10 cellular contexts compared by ENCODE assay signal in genomic region chr12:6839482-6840201, GRCh38. TPM values are rescaled to one million over a fixed set of nuclear protein-coding genes. Genes with fewer than 3 reads are reported as not detected.
A peak's percentile ranks its signal among the peaks of the same experiment; 100 is the strongest.
DNase-seq lines count a peak whose midpoint lies in the region; ATAC-seq and TF ChIP-seq lines count a peak whose summit lies in the region.
"Had no signal": no experiment of that assay in that cellular context is flagged by ENCODE, and none has a peak within 500 bp of the region (broad histone marks: within the 10 kb centered on the region; RNA-seq: fewer than 3 reads in every experiment).

No MANE protein-coding gene starts in this region.

- H3K27ac ChIP-seq in gastrocnemius medialis = no peak overlapping the region

- H3K4me1 ChIP-seq in gastrocnemius medialis = no peaks in the 10 kb centered on the region

- ATAC-seq in left ventricle myocardium superior (no peak), Right ventricle myocardium superior (ENCODE audit: poor library complexity) (no peak), HG03039 (IDR thresholded peaks at IDR 0.05; ENCODE audit: unreplicated experiment) (peak; percentile 61), HG02973 (IDR thresholded peaks at IDR 0.05; ENCODE audit: unreplicated experiment) (no peak), gastrocnemius medialis (no peak)

- no peaks in the 10 kb centered on the region for H3K27me3 ChIP-seq in gastrocnemius medialis

- DNase-seq in left ventricle myocardium superior (peak; percentile 20), Right ventricle myocardium superior (no peak), NCI-H82 (lab: John Stamatoyannopoulos, UW) (peak; percentile 99), globus pallidus (ENCODE audit: low spot score) (no peak), gastrocnemius medialis (no peak)
- no peak for DNase-seq in activated CD4-positive, CD25-positive, alpha-beta regulatory T cell (lab: John Stamatoyannopoulos, UW)
- DNase-seq: AML-193, mammary epithelial cell had no signal

- H3K9me3 ChIP-seq in gastrocnemius medialis = no peaks in the 10 kb centered on the region

- in situ Hi-C loops in gastrocnemius medialis (cut with MboI; ENCODE audit: low sequenced_read_pairs in 4 of 4) = loop anchor here in 1 of 4 donors (10.0 kb wide), 1 partner anchor 105 kb away; no protein-coding TSS in a partner anchor

- no peak overlapping the region for H3K4me3 ChIP-seq in gastrocnemius medialis

- TF ChIP-seq POLR2A in gastrocnemius medialis (IDR thresholded peaks at IDR 0.05) = no peak

- intact Hi-C loops in left ventricle myocardium superior (cut with micrococcal nuclease) (no loop called here), Right ventricle myocardium superior (cut with DNase I) (no loop called here), gastrocnemius medialis (cut with DNase I; ENCODE audit: low total_unique reads) (no loop called here)

- no peaks in the 10 kb centered on the region for H3K36me3 ChIP-seq in gastrocnemius medialis

- no peak for TF ChIP-seq CTCF in gastrocnemius medialis (IDR thresholded peaks at IDR 0.05 in 4 of 5, conservative IDR thresholded peaks at IDR 0.05 in 1 of 5)

RNA-seq across cellular contexts. Expression of gene GNB3, which starts 1.1 kb away (rescaled TPM):
- total RNA-seq in left ventricle myocardium superior (5.4 TPM), Right ventricle myocardium superior (2.9 TPM), gastrocnemius medialis (not detected)

RNA-seq across cellular contexts. Expression of gene P3H3, which starts 11.4 kb away (rescaled TPM):
- total RNA-seq in left ventricle myocardium superior = 11.5 TPM
- 10.0 TPM for total RNA-seq in Right ventricle myocardium superior
- 1 to 10 TPM in 3 of 4 donors, under 1 TPM in 1; 0.66 to 4.7 (median 1.5) TPM for total RNA-seq in gastrocnemius medialis

RNA-seq across cellular contexts. Expression of gene CDCA3, which starts 11.4 kb away (rescaled TPM):
- total RNA-seq in left ventricle myocardium superior = 0.32 TPM
- 1.3 TPM for total RNA-seq in Right ventricle myocardium superior
- total RNA-seq in gastrocnemius medialis = 1 to 10 TPM in 1 of 4 donors, under 1 TPM in 3; 0.25 to 4.4 (median 0.65) TPM

RNA-seq across cellular contexts. Expression of gene USP5, which starts 12.3 kb away (rescaled TPM):
- total RNA-seq in left ventricle myocardium superior = 66.2 TPM
- 63.0 TPM for total RNA-seq in Right ventricle myocardium superior
- total RNA-seq in gastrocnemius medialis = 100 to 1,000 TPM in 1 of 4 donors, 10 to 100 TPM in 3; 66.4 to 120 (median 74.1) TPM

RNA-seq across cellular contexts. Expression of gene GPR162, which starts 18.0 kb away (rescaled TPM):
- 5.3 TPM for total RNA-seq in left ventricle myocardium superior
- total RNA-seq in Right ventricle myocardium superior = 4.4 TPM
- total RNA-seq in gastrocnemius medialis = under 1 TPM in 3 of 4 donors, not detected in 1; 0.16 to 0.31 (median 0.20) TPM

Comparison
In these comparisons a context has a peak if more than half of its experiments do, and no peak if none do; other contexts are left out.
1. DNase-seq: peak in left ventricle myocardium superior (single experiment) and NCI-H82 (single experiment); none in Right ventricle myocardium superior (single experiment), activated CD4-positive, CD25-positive, alpha-beta regulatory T cell (0 of 4), globus pallidus (single experiment) and gastrocnemius medialis (0 of 2).